In genomic region chr13:97439196-97439595, GRCh38 we compare ENCODE assay signal across 23 cellular contexts.
"Had no signal": no experiment of that assay in that cellular context is flagged by ENCODE, and none has a peak within 500 bp of the region (broad histone marks: within the 10 kb centered on the region; RNA-seq: fewer than 3 reads in every experiment).

No MANE protein-coding gene starts in this region.

- H3K9me3 ChIP-seq: ovary, psoas muscle, right atrium auricular region, upper lobe of right lung had no signal

- H3K36me3 ChIP-seq: ovary, right atrium auricular region, upper lobe of right lung had no signal

- H3K9me3 Mint-ChIP-seq: activated B cell treated with CpG ODN at 0.5 μM for 24 hours; activated T-cell treated with anti-CD3 and anti-CD28 coated beads, Interleukin-2, amount 50 U/mL, for 24 hours; activated T-helper 17 cell treated with anti-CD3 and anti-CD28 coated beads, Interleukin-2, amount 50 U/mL, for 72 hours; natural killer cell had no signal

- H3K27me3 Mint-ChIP-seq: activated B cell treated with CpG ODN at 0.5 μM for 24 hours; activated CD4-positive, alpha-beta T cell treated with anti-CD3 and anti-CD28 coated beads for 36 hours; activated naive CD8-positive, alpha-beta T cell; activated T-cell treated with anti-CD3 and anti-CD28 coated beads, Interleukin-2, amount 50 U/mL, for 24 hours; activated T-helper 17 cell treated with anti-CD3 and anti-CD28 coated beads, Interleukin-2, amount 50 U/mL, for 72 hours had no signal

- H3K27ac ChIP-seq: hepatocyte, ovary, psoas muscle, right atrium auricular region, upper lobe of right lung had no signal

- H3K27ac Mint-ChIP-seq: activated B cell treated with CpG ODN at 0.5 μM for 24 hours; activated CD4-positive, alpha-beta T cell treated with anti-CD3 and anti-CD28 coated beads for 36 hours; activated naive CD8-positive, alpha-beta T cell; activated T-cell treated with anti-CD3 and anti-CD28 coated beads, Interleukin-2, amount 50 U/mL, for 24 hours; activated T-helper 17 cell treated with anti-CD3 and anti-CD28 coated beads, Interleukin-2, amount 50 U/mL, for 72 hours; natural killer cell had no signal

- H3K4me3 Mint-ChIP-seq: activated B cell treated with CpG ODN at 0.5 μM for 24 hours; activated CD4-positive, alpha-beta T cell treated with anti-CD3 and anti-CD28 coated beads for 36 hours; activated naive CD8-positive, alpha-beta T cell; activated T-cell treated with anti-CD3 and anti-CD28 coated beads, Interleukin-2, amount 50 U/mL, for 24 hours; activated T-helper 17 cell treated with anti-CD3 and anti-CD28 coated beads, Interleukin-2, amount 50 U/mL, for 72 hours; natural killer cell had no signal

- H3K27me3 ChIP-seq: hepatocyte, ovary, right atrium auricular region, upper lobe of right lung had no signal

- H3K36me3 Mint-ChIP-seq: natural killer cell had no signal

- H3K4me3 ChIP-seq: hepatocyte, ovary, psoas muscle, right atrium auricular region, upper lobe of right lung had no signal

- DNase-seq: activated B cell treated with CpG ODN at 0.5 μM for 24 hours; activated CD4-positive, alpha-beta T cell treated with anti-CD3 and anti-CD28 coated beads for 36 hours; activated CD4-positive, alpha-beta T cell treated with anti-CD3 and anti-CD28 coated beads, Interleukin-2, amount 50 U/mL, for 4 hours; activated CD8-positive, alpha-beta memory T cell treated with anti-CD3 and anti-CD28 coated beads for 24 hours; activated CD8-positive, alpha-beta memory T cell treated with anti-CD3 and anti-CD28 coated beads, Interleukin-2, amount 50 U/mL, for 4 hours; activated T-cell treated with anti-CD3 and anti-CD28 coated beads, Interleukin-2, amount 50 U/mL, for 24 hours; amniotic stem cell; cortex of kidney; glutamatergic neuron; left ventricle myocardium superior; mammary epithelial cell; midbrain; natural killer cell; ovary; psoas muscle; stimulated activated CD4-positive, alpha-beta T cell treated with anti-CD3 and anti-CD28 coated beads, Interleukin-4, amount 100 ng/mL, for 24 hours; stimulated activated naive CD8-positive, alpha-beta T cell treated with anti-CD3 and anti-CD28 coated beads, Interleukin-15, Interleukin-2, amounts not matched to agents 100 U/mL and 50 U/mL, for 24 hours; T-helper 1 cell; upper lobe of right lung had no signal

- ATAC-seq: activated CD4-positive, alpha-beta T cell treated with anti-CD3 and anti-CD28 coated beads for 36 hours; activated T-helper 17 cell treated with anti-CD3 and anti-CD28 coated beads, Interleukin-2, amount 50 U/mL, for 72 hours; left ventricle myocardium superior; natural killer cell; psoas muscle; stimulated activated naive CD8-positive, alpha-beta T cell treated with anti-CD3 and anti-CD28 coated beads, Interleukin-15, Interleukin-2, amounts not matched to agents 100 U/mL and 50 U/mL, for 24 hours; upper lobe of right lung had no signal
